8 cellular contexts compared by ENCODE assay signal in genomic region chr3:49006591-49007067, GRCh38. TPM values are rescaled to one million over a fixed set of nuclear protein-coding genes. Genes with fewer than 3 reads are reported as not detected.
DNase-seq lines count a peak whose midpoint lies in the region; ATAC-seq, FAIRE-seq and TF ChIP-seq lines count a peak whose summit lies in the region.

No MANE protein-coding gene starts in this region.

- H3K4me1 ChIP-seq in GM12878 (ENCODE audit: control insufficient read depth, insufficient read depth, low read length) (peaks cover 16% of the 10 kb centered on the region), kidney (ENCODE audit: control insufficient read depth in 1 of 2, insufficient read depth in 1 of 2, low read depth in 1 of 2, low read length in 2 of 2) (peaks cover 9 to 13% of the 10 kb centered on the region in 2 donors)

- peaks cover 5% of the 10 kb centered on the region; the same call in 1 of the 2 replicates for H4K20me1 ChIP-seq in GM12878 (ENCODE audit: control insufficient read depth, insufficient read depth)

- H3K36me3 ChIP-seq in GM12878 (ENCODE audit: control insufficient read depth in 2 of 2, insufficient read depth in 2 of 2, low read length in 1 of 2), result no peaks in the 10 kb centered on the region
- peaks cover 0 to 12% of the 10 kb centered on the region in 2 donors for H3K36me3 ChIP-seq in kidney (ENCODE audit: control insufficient read depth in 1 of 2, insufficient read depth in 2 of 2, low read length in 2 of 2)

- RAD21 ChIA-PET in GM12878 (lab: Charles Lee; ENCODE audit: unreplicated experiment), result interaction anchor here (0.7 to 3.7 kb wide), 14 partner anchors 11 to 797 kb away, joined by 3 to 44 read pairs (median 6); partner anchors contain the start of genes DALRD3, IMPDH2, INKA1 and KLHDC8B

- no peak for TF ChIP-seq POLR2A in GM12878 (IDR thresholded peaks at IDR 0.05; ENCODE audit: low read depth, low read length)

- TF ChIP-seq RAD21 in GM12878 (IDR thresholded peaks at IDR 0.05; ENCODE audit: insufficient read depth, low read depth, low read length), result no peak

- no peaks in the 10 kb centered on the region for H3K27me3 ChIP-seq in GM12878 (replicated peaks in 1 of 2; ENCODE audit: control insufficient read depth in 2 of 2, insufficient read depth in 2 of 2, low read length in 1 of 2)

- DNase-seq in G401 (ENCODE audit: low spot score) (peak; percentile 46), GM12878 (ENCODE audit: low read depth, low spot score) (no peak), kidney (peak; percentile 89), NCI-H2081 treated with DMSO at 0.1 percent for 48 hours (lab: John Stamatoyannopoulos, UW) (no peak), GM10266 (ENCODE audit: extremely low spot score) (no peak)

- peak; percentile 68 for FAIRE-seq in GM12878 (lab: Jason Lieb, UNC)
- FAIRE-seq in kidney (lab: Jason Lieb, UNC), result no peak

- TF ChIP-seq CTCF in GM12878 (IDR thresholded peaks at IDR 0.05 in 2 of 3, conservative IDR thresholded peaks at IDR 0.05 in 1 of 3; ENCODE audit: control insufficient read depth in 2 of 3, extremely low read depth in 1 of 3, insufficient read depth in 1 of 3, low read depth in 3 of 3, low read length in 3 of 3) (no peak), kidney (IDR thresholded peaks at IDR 0.05; ENCODE audit: borderline replicate concordance, extremely low read depth, insufficient read depth) (no peak), GM10266 (IDR thresholded peaks at IDR 0.05; ENCODE audit: control insufficient read depth, insufficient read depth, low read depth, missing control alignments) (no peak)

- no peaks in the 10 kb centered on the region for H3K27me3 Mint-ChIP-seq in stimulated activated memory B cell treated with anti-CD40 and anti-IgM and Interleukin-4, amounts not matched to agents 10 μg/mL and 1 μg/mL and 100 μg/mL, for 72 hours

- in situ Hi-C loops in G401 (cut with HindIII; ENCODE audit: low sequenced_read_pairs), result no loop called here
- in situ Hi-C loops in GM12878 (cut with MboI), result no loop called here

- POLR2A ChIA-PET in GM12878 (lab: Charles Lee), result interaction anchor here (0.9 to 4.0 kb wide), 15 partner anchors 11 to 529 kb away, joined by 3 to 69 read pairs (median 6); partner anchors contain the start of genes DALRD3, IMPDH2, NDUFAF3 and P4HTM

- peak; percentile 1 for ATAC-seq in HG03432 (IDR thresholded peaks at IDR 0.05; ENCODE audit: unreplicated experiment)
- ATAC-seq in GM12878, result peak; percentile 3
- ATAC-seq in stimulated activated memory B cell treated with anti-CD40 and anti-IgM and Interleukin-4, amounts not matched to agents 10 μg/mL and 1 μg/mL and 100 μg/mL, for 72 hours, result no peak
- no peak for ATAC-seq in GM21367 (IDR thresholded peaks at IDR 0.05; ENCODE audit: unreplicated experiment)

- H3K4me3 ChIP-seq in GM12878 (peak overlapping the region; percentile 78), kidney (ENCODE audit: low read length in 2 of 2) (peak overlapping the region; percentile 82 to 92)

- intact Hi-C loops in GM12878 (cut with micrococcal nuclease; ENCODE audit: unreplicated experiment) (loop anchor here (1.0 to 2.0 kb wide), 2 partner anchors 15 to 16 kb away; partner anchors contain the start of gene P4HTM), kidney (cut with DNase I) (no loop called here)

- CTCF ChIA-PET in GM12878 (lab: Yijun Ruan, JAX), result interaction anchor here (0.6 to 5.5 kb wide), 18 partner anchors 8 to 607 kb away, joined by 3 to 123 read pairs (median 3); partner anchors contain the start of genes DALRD3, IMPDH2, NDUFAF3 and P4HTM

- H2AFZ ChIP-seq in GM12878 (ENCODE audit: control insufficient read depth, low read depth, low read length), result peak overlapping the region; percentile 86

- peak overlapping the region; percentile 98 for H3K27ac Mint-ChIP-seq in stimulated activated memory B cell treated with anti-CD40 and anti-IgM and Interleukin-4, amounts not matched to agents 10 μg/mL and 1 μg/mL and 100 μg/mL, for 72 hours

- TF ChIP-seq EP300 in GM12878 (IDR thresholded peaks at IDR 0.05; ENCODE audit: borderline replicate concordance in 1 of 2, control insufficient read depth in 1 of 2, low read depth in 2 of 2, low read length in 2 of 2), result no peak

- peak overlapping the region; percentile 99 for H3K4me2 ChIP-seq in GM12878 (ENCODE audit: control insufficient read depth, insufficient read depth)

- peaks cover 41% of the 10 kb centered on the region for H3K4me1 Mint-ChIP-seq in stimulated activated memory B cell treated with anti-CD40 and anti-IgM and Interleukin-4, amounts not matched to agents 10 μg/mL and 1 μg/mL and 100 μg/mL, for 72 hours

- peak overlapping the region; percentile 95 for H3K9ac ChIP-seq in GM12878 (ENCODE audit: control insufficient read depth, insufficient read depth, low read length)
- H3K9ac ChIP-seq in kidney (ENCODE audit: low read length in 2 of 2), result peak overlapping the region; percentile 90 to 99

- under 1% methylated on average over 32 of the region's 32 CpGs for WGBS in GM12878 (ENCODE audit: insufficient coverage, insufficient replicate concordance, low lambda C conversion rate, missing lambda C conversion rate)

- no peaks in the 10 kb centered on the region for H3K9me3 Mint-ChIP-seq in stimulated activated memory B cell treated with anti-CD40 and anti-IgM and Interleukin-4, amounts not matched to agents 10 μg/mL and 1 μg/mL and 100 μg/mL, for 72 hours

- H3K27ac ChIP-seq in GM12878 (ENCODE audit: control insufficient read depth, insufficient read depth), result peak overlapping the region; percentile 70
- H3K27ac ChIP-seq in kidney (ENCODE audit: low read depth in 2 of 2, low read length in 2 of 2), result peak overlapping the region; percentile 96 to 99

- H3K4me3 Mint-ChIP-seq in stimulated activated memory B cell treated with anti-CD40 and anti-IgM and Interleukin-4, amounts not matched to agents 10 μg/mL and 1 μg/mL and 100 μg/mL, for 72 hours, result peak overlapping the region; percentile 99

- SMC1A ChIA-PET in GM12878 (lab: Charles Lee; ENCODE audit: uncharacterized antibody, unreplicated experiment), result interaction anchor here (0.9 to 4.9 kb wide), 9 partner anchors 12 to 606 kb away, joined by 3 to 57 read pairs (median 5); partner anchors contain the start of genes DALRD3, IMPDH2, NDUFAF3 and P4HTM

- TSS peak; percentile 97 for BruUV-seq in GM12878 (replicated peaks; lab: Mats Ljungman, UMichigan)

- H3K9me3 ChIP-seq in GM12878 (replicated peaks; ENCODE audit: control insufficient read depth, insufficient read depth, low read length) (no peaks in the 10 kb centered on the region), kidney (ENCODE audit: control insufficient read depth in 1 of 2, low read length in 2 of 2) (no peaks in the 10 kb centered on the region)

- peaks cover 28% of the 10 kb centered on the region for H3K79me2 ChIP-seq in GM12878 (ENCODE audit: control insufficient read depth, insufficient read depth, low read length)

- H3K36me3 Mint-ChIP-seq in stimulated activated memory B cell treated with anti-CD40 and anti-IgM and Interleukin-4, amounts not matched to agents 10 μg/mL and 1 μg/mL and 100 μg/mL, for 72 hours, result peaks cover 26% of the 10 kb centered on the region

RNA-seq across cellular contexts. Expression of gene WDR6, which starts 0.6 kb away (rescaled TPM):
- 154 and 164 TPM in 2 replicates for total RNA-seq in G401 (2014; rRNA removed; shearing (Covaris generic))
- 194 and 215 TPM in 2 replicates for total RNA-seq in GM12878 (2013; cell fraction: nucleolus; rRNA removed)
- total RNA-seq in GM12878 (2014; rRNA removed), result 72.6 and 85.5 TPM in 2 replicates
- total RNA-seq in GM12878 (2014; rRNA removed; fragmentation: Illumina TruSeq; extraction: Trizol), result 57.8 and 59.9 TPM in 2 replicates
- total RNA-seq in GM12878 (2021), result 150 and 169 TPM in 2 replicates
- polyA plus RNA-seq in GM12878 (2011; ENCODE audit: low read depth), result 121 TPM
- polyA plus RNA-seq in GM12878 (2011; rRNA removed), result 53.5 and 119 TPM in 2 replicates
- 133 and 171 TPM in 2 replicates for polyA plus RNA-seq in GM12878 (2011; cell fraction: cytosol; rRNA removed)
- polyA plus RNA-seq in GM12878 (2011; cell fraction: nucleus; rRNA removed), result 1,270 and 1,449 TPM in 2 replicates
- 156 and 221 TPM in 2 replicates for polyA plus RNA-seq in GM12878 (2012)
- polyA plus RNA-seq in GM12878 (2014; fragmentation: Illumina TruSeq; extraction: Trizol), result 60.4 and 105 TPM in 2 replicates
- 10 to 100 TPM; 21.3 to 24.1 TPM for polyA plus RNA-seq in GM12878 (2014; fragmentation: Nextera tagmentation; extraction: Ambion mirVana)
- polyA plus RNA-seq in GM12878 (2014; rRNA removed), result 126 and 141 TPM in 2 replicates
- 100 to 1,000 TPM; 110 to 116 TPM for polyA plus RNA-seq in GM12878 (2016; fragmentation: Nextera tagmentation; extraction: Ambion mirVana)
- 115 and 118 TPM in 2 replicates for polyA minus RNA-seq in GM12878 (2011; rRNA and poly(A)+ RNA removed)
- polyA minus RNA-seq in GM12878 (2011; cell fraction: cytosol; rRNA and poly(A)+ RNA removed), result 32.7 and 37.9 TPM in 2 replicates
- polyA minus RNA-seq in GM12878 (2011; cell fraction: nucleus; rRNA and poly(A)+ RNA removed), result 59.1 and 87.9 TPM in 2 replicates
- total RNA-seq in kidney, result 158 TPM
- polyA plus RNA-seq in kidney (ENCODE audit: insufficient read depth, low read depth, low replicate concordance), result 105 TPM

RNA-seq across cellular contexts. Expression of gene DALRD3, which starts 11.8 kb away (rescaled TPM):
- 49.6 and 62.8 TPM in 2 replicates for total RNA-seq in G401 (2014; rRNA removed; shearing (Covaris generic))
- 13.2 and 15.2 TPM in 2 replicates for total RNA-seq in GM12878 (2013; cell fraction: nucleolus; rRNA removed)
- total RNA-seq in GM12878 (2014; rRNA removed), result 28.2 and 30.4 TPM in 2 replicates
- total RNA-seq in GM12878 (2014; rRNA removed; fragmentation: Illumina TruSeq; extraction: Trizol), result 12.2 and 14.9 TPM in 2 replicates
- 20.5 and 23.7 TPM in 2 replicates for total RNA-seq in GM12878 (2021)
- 18.4 TPM for polyA plus RNA-seq in GM12878 (2011; ENCODE audit: low read depth)
- 15.6 and 26.3 TPM in 2 replicates for polyA plus RNA-seq in GM12878 (2011; rRNA removed)
- 43.0 and 43.1 TPM in 2 replicates for polyA plus RNA-seq in GM12878 (2011; cell fraction: cytosol; rRNA removed)
- polyA plus RNA-seq in GM12878 (2011; cell fraction: nucleus; rRNA removed), result 77.6 and 87.5 TPM in 2 replicates
- polyA plus RNA-seq in GM12878 (2012), result 18.4 and 24.7 TPM in 2 replicates
- 13.8 and 15.7 TPM in 2 replicates for polyA plus RNA-seq in GM12878 (2014; fragmentation: Illumina TruSeq; extraction: Trizol)
- polyA plus RNA-seq in GM12878 (2014; fragmentation: Nextera tagmentation; extraction: Ambion mirVana), result 10 to 100 TPM; 10.1 to 21.9 TPM
- polyA plus RNA-seq in GM12878 (2014; rRNA removed), result 23.0 and 27.3 TPM in 2 replicates
- polyA plus RNA-seq in GM12878 (2016; fragmentation: Nextera tagmentation; extraction: Ambion mirVana), result 10 to 100 TPM; 21.2 to 26.0 TPM
- 31.2 and 44.4 TPM in 2 replicates for polyA minus RNA-seq in GM12878 (2011; rRNA and poly(A)+ RNA removed)
- 11.9 and 12.6 TPM in 2 replicates for polyA minus RNA-seq in GM12878 (2011; cell fraction: cytosol; rRNA and poly(A)+ RNA removed)
- polyA minus RNA-seq in GM12878 (2011; cell fraction: nucleus; rRNA and poly(A)+ RNA removed), result 21.5 and 34.7 TPM in 2 replicates
- 46.8 TPM for total RNA-seq in kidney
- polyA plus RNA-seq in kidney (ENCODE audit: insufficient read depth, low read depth, low replicate concordance), result 41.6 TPM

RNA-seq across cellular contexts. Expression of gene NDUFAF3, which starts 15.3 kb away (rescaled TPM):
- 90.8 and 109 TPM in 2 replicates for total RNA-seq in G401 (2014; rRNA removed; shearing (Covaris generic))
- 33.2 and 42.5 TPM in 2 replicates for total RNA-seq in GM12878 (2013; cell fraction: nucleolus; rRNA removed)
- total RNA-seq in GM12878 (2014; rRNA removed) (133 and 136 TPM in 2 replicates), GM12878 (2014; rRNA removed; fragmentation: Illumina TruSeq; extraction: Trizol) (34.1 and 37.1 TPM in 2 replicates), GM12878 (2021) (83.5 and 87.4 TPM in 2 replicates), kidney (106 TPM)
- polyA plus RNA-seq in GM12878 (2011; ENCODE audit: low read depth), result 16.8 TPM
- polyA plus RNA-seq in GM12878 (2011; rRNA removed) (15.4 and 25.4 TPM in 2 replicates), GM12878 (2014; fragmentation: Illumina TruSeq; extraction: Trizol) (13.3 and 40.4 TPM in 2 replicates), GM12878 (2014; fragmentation: Nextera tagmentation; extraction: Ambion mirVana) (10 to 100 TPM; 31.3 to 40.2 TPM), GM12878 (2014; rRNA removed) (103 and 121 TPM in 2 replicates), GM12878 (2016; fragmentation: Nextera tagmentation; extraction: Ambion mirVana) (100 to 1,000 TPM; 217 to 228 TPM), kidney (ENCODE audit: insufficient read depth, low read depth, low replicate concordance) (190 TPM)
- polyA plus RNA-seq in GM12878 (2011; cell fraction: cytosol; rRNA removed), result 35.8 and 53.0 TPM in 2 replicates
- polyA plus RNA-seq in GM12878 (2011; cell fraction: nucleus; rRNA removed), result 32.3 and 42.2 TPM in 2 replicates
- 65.0 and 79.2 TPM in 2 replicates for polyA plus RNA-seq in GM12878 (2012)
- polyA minus RNA-seq in GM12878 (2011; rRNA and poly(A)+ RNA removed), result 16.4 and 40.1 TPM in 2 replicates
- 19.6 and 26.5 TPM in 2 replicates for polyA minus RNA-seq in GM12878 (2011; cell fraction: cytosol; rRNA and poly(A)+ RNA removed)
- 33.2 and 63.3 TPM in 2 replicates for polyA minus RNA-seq in GM12878 (2011; cell fraction: nucleus; rRNA and poly(A)+ RNA removed)

RNA-seq across cellular contexts. Expression of gene P4HTM, which starts 16.6 kb away (rescaled TPM):
- 0.03 TPM in 1 of 2 replicates, not detected in the other for total RNA-seq in G401 (2014; rRNA removed; shearing (Covaris generic))
- 81.4 and 96.2 TPM in 2 replicates for total RNA-seq in GM12878 (2013; cell fraction: nucleolus; rRNA removed)
- total RNA-seq in GM12878 (2014; rRNA removed) (27.1 and 31.1 TPM in 2 replicates), GM12878 (2014; rRNA removed; fragmentation: Illumina TruSeq; extraction: Trizol) (13.6 and 13.7 TPM in 2 replicates), GM12878 (2021) (24.4 and 28.6 TPM in 2 replicates), kidney (63.7 TPM)
- polyA plus RNA-seq in GM12878 (2011; ENCODE audit: low read depth), result 8.2 TPM
- polyA plus RNA-seq in GM12878 (2011; rRNA removed) (15.8 and 23.6 TPM in 2 replicates), GM12878 (2014; fragmentation: Illumina TruSeq; extraction: Trizol) (5.3 and 9.7 TPM in 2 replicates), GM12878 (2014; fragmentation: Nextera tagmentation; extraction: Ambion mirVana) (1 to 10 TPM in 1 of 2 experiments, under 1 TPM in 1; 0.76 to 6.5 TPM), GM12878 (2014; rRNA removed) (28.7 and 28.8 TPM in 2 replicates), GM12878 (2016; fragmentation: Nextera tagmentation; extraction: Ambion mirVana) (10 to 100 TPM; 22.7 to 23.1 TPM), kidney (ENCODE audit: insufficient read depth, low read depth, low replicate concordance) (72.6 TPM)
- polyA plus RNA-seq in GM12878 (2011; cell fraction: cytosol; rRNA removed), result 23.6 and 35.3 TPM in 2 replicates
- 153 and 183 TPM in 2 replicates for polyA plus RNA-seq in GM12878 (2011; cell fraction: nucleus; rRNA removed)
- 16.8 and 20.6 TPM in 2 replicates for polyA plus RNA-seq in GM12878 (2012)
- polyA minus RNA-seq in GM12878 (2011; rRNA and poly(A)+ RNA removed), result 33.9 and 57.0 TPM in 2 replicates
- polyA minus RNA-seq in GM12878 (2011; cell fraction: cytosol; rRNA and poly(A)+ RNA removed), result 22.1 and 39.0 TPM in 2 replicates
- 65.0 and 89.6 TPM in 2 replicates for polyA minus RNA-seq in GM12878 (2011; cell fraction: nucleus; rRNA and poly(A)+ RNA removed)

RNA-seq across cellular contexts. Expression of gene IMPDH2, which starts 22.6 kb away (rescaled TPM):
- 248 and 315 TPM in 2 replicates for total RNA-seq in G401 (2014; rRNA removed; shearing (Covaris generic))
- total RNA-seq in GM12878 (2013; cell fraction: nucleolus; rRNA removed), result 55.4 and 63.7 TPM in 2 replicates
- total RNA-seq in GM12878 (2014; rRNA removed) (372 and 393 TPM in 2 replicates), GM12878 (2014; rRNA removed; fragmentation: Illumina TruSeq; extraction: Trizol) (334 and 349 TPM in 2 replicates), GM12878 (2021) (308 and 317 TPM in 2 replicates), kidney (132 TPM)
- 134 TPM for polyA plus RNA-seq in GM12878 (2011; ENCODE audit: low read depth)
- polyA plus RNA-seq in GM12878 (2011; rRNA removed) (152 and 190 TPM in 2 replicates), GM12878 (2014; fragmentation: Illumina TruSeq; extraction: Trizol) (293 and 341 TPM in 2 replicates), GM12878 (2014; fragmentation: Nextera tagmentation; extraction: Ambion mirVana) (100 to 1,000 TPM; 386 to 424 TPM), GM12878 (2014; rRNA removed) (354 and 382 TPM in 2 replicates), GM12878 (2016; fragmentation: Nextera tagmentation; extraction: Ambion mirVana) (100 to 1,000 TPM; 229 to 255 TPM), kidney (ENCODE audit: insufficient read depth, low read depth, low replicate concordance) (99.9 TPM)
- 208 and 253 TPM in 2 replicates for polyA plus RNA-seq in GM12878 (2011; cell fraction: cytosol; rRNA removed)
- 262 and 292 TPM in 2 replicates for polyA plus RNA-seq in GM12878 (2011; cell fraction: nucleus; rRNA removed)
- 207 and 239 TPM in 2 replicates for polyA plus RNA-seq in GM12878 (2012)
- 372 and 405 TPM in 2 replicates for polyA minus RNA-seq in GM12878 (2011; rRNA and poly(A)+ RNA removed)
- 143 and 161 TPM in 2 replicates for polyA minus RNA-seq in GM12878 (2011; cell fraction: cytosol; rRNA and poly(A)+ RNA removed)
- 90.9 and 128 TPM in 2 replicates for polyA minus RNA-seq in GM12878 (2011; cell fraction: nucleus; rRNA and poly(A)+ RNA removed)

Comparison
In these comparisons a context has a peak if more than half of its experiments do, and no peak if none do; other contexts are left out.
1. DNase-seq: peak in G401 (single experiment) and kidney (single experiment); none in GM12878 (single experiment), NCI-H2081 treated with DMSO at 0.1 percent for 48 hours (single experiment) and GM10266 (single experiment).
2. ATAC-seq: peak in HG03432 (single experiment) and GM12878 (single experiment); none in stimulated activated memory B cell treated with anti-CD40 and anti-IgM and Interleukin-4, amounts not matched to agents 10 μg/mL and 1 μg/mL and 100 μg/mL, for 72 hours (single experiment) and GM21367 (single experiment).